In the genomic region with DNA sequence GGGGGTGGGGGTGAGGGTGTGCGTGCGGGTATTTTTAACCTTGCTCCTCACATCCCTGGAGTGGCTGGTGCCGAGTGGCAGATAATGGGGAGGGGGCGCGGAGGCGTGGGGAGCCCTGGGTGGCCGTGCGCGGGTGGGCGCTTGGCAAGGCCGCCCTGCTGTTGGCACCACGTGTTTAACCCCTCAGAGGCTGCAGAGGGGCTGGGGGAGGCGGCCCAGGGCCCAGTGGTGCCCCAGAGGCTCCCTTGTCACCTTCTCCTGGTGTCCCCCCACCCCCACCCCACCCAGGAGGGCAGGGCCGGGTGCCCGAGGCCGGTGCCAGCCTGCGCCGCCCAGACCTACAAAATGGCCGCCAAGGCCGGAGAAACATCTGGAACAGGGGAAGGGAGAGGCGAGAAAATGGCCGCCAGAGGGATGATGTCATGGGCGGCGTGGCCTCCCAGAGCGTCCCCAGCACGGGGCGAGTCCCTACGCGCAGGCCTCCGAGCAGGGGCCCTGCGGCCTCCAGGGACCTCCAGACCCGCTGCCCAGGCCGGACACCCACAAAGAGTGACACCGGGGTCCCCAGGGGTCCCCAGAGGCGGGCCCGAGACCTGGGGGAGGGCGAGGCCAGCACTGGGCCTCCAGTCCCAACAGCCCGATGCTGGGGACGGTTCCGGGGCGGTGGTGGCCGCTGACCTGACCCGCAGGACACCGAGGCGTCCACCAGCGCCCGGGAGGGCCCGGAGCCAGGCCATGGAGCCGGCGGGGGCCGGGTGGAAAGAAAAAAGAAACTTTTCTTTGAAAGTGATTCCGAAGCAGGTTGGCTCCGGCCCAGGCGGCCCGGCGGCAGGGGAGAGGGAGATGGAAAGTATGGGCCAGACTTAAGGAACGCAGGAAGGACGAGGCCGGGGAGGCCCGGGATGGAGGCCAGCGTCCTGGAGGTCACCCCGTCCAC, we compare ENCODE assay signal across 1 cellular context.
TF ChIP-seq lines count a peak whose summit lies in the region.

No MANE protein-coding gene starts in this region.

TF ChIP-seq in HEK293, 187 proteins besides CTCF, POLR2A, EP300 and RAD21 (continued from another document):
- TF ChIP-seq KLF7 (tag by site-specific recombination; IDR thresholded peaks at IDR 0.05; ENCODE audit: borderline replicate concordance) (no peak), GLIS1 (tag by site-specific recombination; IDR thresholded peaks at IDR 0.05) (no peak)
